ENCODE assay signal across 8 cellular contexts in the genomic region with DNA sequence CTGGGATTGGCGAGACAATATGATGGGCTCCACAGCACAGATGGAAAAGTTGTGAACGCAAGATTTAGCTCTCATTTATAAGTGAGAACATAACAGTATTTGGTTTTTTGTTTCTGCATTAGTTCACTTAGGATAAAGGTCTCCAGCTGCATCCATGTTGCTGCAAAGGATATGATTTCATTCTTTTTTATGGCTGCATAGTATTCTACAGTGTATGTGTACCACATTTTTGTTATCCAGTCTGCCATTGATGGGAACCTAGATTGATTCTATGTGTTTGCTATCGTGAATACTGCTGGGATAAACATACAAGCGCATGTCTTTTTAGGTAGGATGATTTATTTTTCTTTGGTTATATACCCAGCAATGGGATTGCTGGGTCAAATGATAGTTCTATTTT.
"Had no signal": no experiment of that assay in that cellular context is flagged by ENCODE, and none has a peak within 500 bp of the region (broad histone marks: within the 10 kb centered on the region; RNA-seq: fewer than 3 reads in every experiment).

No MANE protein-coding gene starts in this region.

- H3K27ac Mint-ChIP-seq: GM23338, HFFc6, IgD-negative memory B cell had no signal

- ATAC-seq: GM23338, HepG2 had no signal

- H3K27me3 Mint-ChIP-seq: IgD-negative memory B cell had no signal

- H3K4me3 ChIP-seq: GM23338 had no signal

- H2AFZ ChIP-seq: GM23338 had no signal

- H3K4me1 Mint-ChIP-seq: GM23338 had no signal

- FAIRE-seq: HepG2 had no signal

- H3K4me2 ChIP-seq: GM23338 had no signal

- DNase-seq: H7, HCEC 1CT, HFFc6, KG1 had no signal

- H3K4me3 Mint-ChIP-seq: GM23338, HFFc6 had no signal

- H3K27ac ChIP-seq: HL-60 had no signal
